ENCODE assay signal across 8 cellular contexts in the genomic region with DNA sequence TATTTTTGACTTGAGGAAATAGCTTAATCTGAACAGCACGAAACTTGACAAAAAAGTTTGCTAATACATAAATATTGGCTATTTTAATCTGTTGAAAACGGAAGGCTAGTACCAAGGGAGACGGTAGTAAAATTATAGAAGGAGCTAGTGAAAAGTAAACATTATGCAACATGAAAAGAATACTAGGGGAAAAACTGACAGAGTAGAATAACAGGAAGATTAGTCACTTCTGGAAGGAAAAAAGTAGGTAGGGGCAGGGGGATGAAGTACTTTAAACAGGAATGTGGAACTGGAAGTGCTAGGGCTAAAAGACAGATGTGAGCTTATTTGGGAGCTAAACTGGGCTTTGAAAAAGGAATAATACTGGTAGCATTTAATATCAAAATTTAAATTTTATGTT.
DNase-seq lines count a peak whose midpoint lies in the region; ATAC-seq, FAIRE-seq and TF ChIP-seq lines count a peak whose summit lies in the region.

No MANE protein-coding gene starts in this region.

- intact Hi-C loops in sigmoid colon (cut with DNase I), result no loop called here

- ATAC-seq in HG03520 (IDR thresholded peaks at IDR 0.05; ENCODE audit: unreplicated experiment), result no peak

- no peak for TF ChIP-seq CTCF in sigmoid colon (IDR thresholded peaks at IDR 0.05)

- H3K27ac ChIP-seq in SK-N-MC (peak overlapping the region; percentile 15; the same call in 1 of the 2 replicates), sigmoid colon (peak overlapping the region; percentile 61 to 78 (median 69)), SJCRH30 (no peak overlapping the region)

- TF ChIP-seq POLR2A in sigmoid colon (IDR thresholded peaks at IDR 0.05), result no peak

- peak; percentile 4 for FAIRE-seq in GM19239 (lab: Jason Lieb, UNC)

- peak; percentile 6 to 41 (median 28) for TF ChIP-seq EP300 in sigmoid colon (IDR thresholded peaks at IDR 0.05)

- H3K36me3 ChIP-seq in SK-N-MC (ENCODE audit: insufficient read depth, low read length) (peaks cover 32% of the 10 kb centered on the region), sigmoid colon (peaks cover 0 to 10% (median 0%) of the 10 kb centered on the region in 4 donors), SJCRH30 (peaks cover 5% of the 10 kb centered on the region; the same call in 1 of the 2 replicates)

- 0 out of 2 replicates have a peak, but pooled peaks cover 4% of the 10 kb centered on the region for H3K9me3 ChIP-seq in SK-N-MC (ENCODE audit: low read depth, low read length)
- H3K9me3 ChIP-seq in sigmoid colon, result no peaks in the 10 kb centered on the region
- 0 out of 2 replicates have a peak, but pooled peaks cover 5% of the 10 kb centered on the region for H3K9me3 ChIP-seq in SJCRH30 (replicated peaks)

- no peaks in the 10 kb centered on the region for H3K27me3 ChIP-seq in sigmoid colon
- no peaks in the 10 kb centered on the region for H3K27me3 ChIP-seq in SJCRH30

- H3K4me1 ChIP-seq in sigmoid colon, result peaks cover 0 to 82% (median 71%) of the 10 kb centered on the region in 4 donors
- H3K4me1 ChIP-seq in SJCRH30, result no peaks in the 10 kb centered on the region

- H3K4me3 ChIP-seq in SK-N-MC (no peak overlapping the region), sigmoid colon (no peak overlapping the region), SJCRH30 (no peak overlapping the region)

- WGBS in sigmoid colon, 2 donors, result 19 to 38% methylated on average over 3 of the region's 3 CpGs

- no peak overlapping the region for H3K9ac ChIP-seq in SK-N-MC (ENCODE audit: insufficient read length)

- no peak for DNase-seq in GM19239 (ENCODE audit: insufficient read length, low spot score)
- no peak for DNase-seq in SK-N-MC (ENCODE audit: low read depth, low spot score)
- DNase-seq in fibroblast of peridontal ligament (ENCODE audit: extremely low read depth), result peak; percentile 90
- DNase-seq in sigmoid colon, result no peak
- no peak for DNase-seq in SJCRH30
- DNase-seq in nucleus accumbens (lab: John Stamatoyannopoulos, UW), result no peak
- no peak for DNase-seq in NCI-H1417 (lab: John Stamatoyannopoulos, UW)
